16 cellular contexts compared by ENCODE assay signal in genomic region chr12:127044841-127045240, GRCh38.
DNase-seq lines count a peak whose midpoint lies in the region.
"Had no signal": no experiment of that assay in that cellular context is flagged by ENCODE, and none has a peak within 500 bp of the region (broad histone marks: within the 10 kb centered on the region; RNA-seq: fewer than 3 reads in every experiment).

No MANE protein-coding gene starts in this region.

- no peak overlapping the region for H3K4me3 Mint-ChIP-seq in activated CD4-positive, alpha-beta T cell treated with anti-CD3 and anti-CD28 coated beads, Interleukin-2, amount 10 ng/mL, durations not matched to agents 24 days and 14 days
- H3K4me3 Mint-ChIP-seq: CD14-positive monocyte; CD4-positive, alpha-beta T cell; CD8-positive, alpha-beta memory T cell had no signal

- peaks cover 3% of the 10 kb centered on the region for H3K9me3 Mint-ChIP-seq in activated CD4-positive, alpha-beta T cell treated with anti-CD3 and anti-CD28 coated beads, Interleukin-2, amount 10 ng/mL, durations not matched to agents 24 days and 14 days
- H3K9me3 Mint-ChIP-seq: HFFc6 had no signal

- H3K27me3 ChIP-seq in BLaER1 treated with 17β-estradiol and CSF1 and Interleukin-3, amounts not matched to agents 10 nM and 100 nM, result no peaks in the 10 kb centered on the region
- H3K27me3 ChIP-seq: BLaER1 had no signal

- H3K4me1 ChIP-seq in BLaER1 treated with 17β-estradiol and CSF1 and Interleukin-3, amounts not matched to agents 10 nM and 100 nM, result peaks cover 31 to 57% (median 43%) of the 10 kb centered on the region in 10 experiments
- H3K4me1 ChIP-seq: HAP-1 had no signal

- H3K4me2 ChIP-seq in BLaER1 treated with 17β-estradiol and CSF1 and Interleukin-3, amounts not matched to agents 10 nM and 100 nM, result peak overlapping the region in 5 of 11 experiments; percentile 11 to 36 (median 21); a peak in 4 of 22 replicates
- H3K4me2 ChIP-seq: BLaER1 had no signal

- peak overlapping the region in 7 of 11 experiments; percentile 29 to 99 (median 97); a peak in 12 of 22 replicates for H3K27ac ChIP-seq in BLaER1 treated with 17β-estradiol and CSF1 and Interleukin-3, amounts not matched to agents 10 nM and 100 nM
- H3K27ac ChIP-seq: BLaER1 had no signal

- H3K36me3 Mint-ChIP-seq in activated CD4-positive, alpha-beta T cell treated with anti-CD3 and anti-CD28 coated beads, Interleukin-2, amount 10 ng/mL, durations not matched to agents 24 days and 14 days (ENCODE audit: low read depth), result no peaks in the 10 kb centered on the region
- H3K36me3 Mint-ChIP-seq: CD14-positive monocyte; CD8-positive, alpha-beta memory T cell had no signal

- H3K4me1 Mint-ChIP-seq in activated CD4-positive, alpha-beta T cell treated with anti-CD3 and anti-CD28 coated beads, Interleukin-2, amount 10 ng/mL, durations not matched to agents 24 days and 14 days, result no peaks in the 10 kb centered on the region

- peaks cover 0 to 4% (median 0%) of the 10 kb centered on the region in 11 experiments; a peak in 2 of 22 replicates for H3K36me3 ChIP-seq in BLaER1 treated with 17β-estradiol and CSF1 and Interleukin-3, amounts not matched to agents 10 nM and 100 nM
- H3K36me3 ChIP-seq: BLaER1, HAP-1 had no signal

- H3K4me3 ChIP-seq in BLaER1 treated with 17β-estradiol and CSF1 and Interleukin-3, amounts not matched to agents 10 nM and 100 nM, result no peak overlapping the region
- H3K4me3 ChIP-seq: BLaER1, HAP-1 had no signal

- DNase-seq in EH (ENCODE audit: low read depth) (peak; percentile 6), fibroblast of peridontal ligament (ENCODE audit: extremely low read depth) (peak; percentile 11), cerebellar nuclear complex (lab: John Stamatoyannopoulos, UW) (no peak)
- no peak for DNase-seq in activated T-cell treated with anti-CD3 and anti-CD28 coated beads, Interleukin-2, amount 50 U/mL, for 48 hours
- no peak for DNase-seq in activated CD4-positive, alpha-beta T cell treated with anti-CD3 and anti-CD28 coated beads, Interleukin-2, amount 10 ng/mL, durations not matched to agents 24 days and 14 days
- DNase-seq: CD4-positive, alpha-beta T cell; CD8-positive, alpha-beta memory T cell; DMS 273 treated with DMSO at 0.1 percent for 48 hours; DMS79; GF-D8; GOT3; HFFc6 had no signal

- intact Hi-C loops in activated CD4-positive, alpha-beta T cell treated with anti-CD3 and anti-CD28 coated beads, Interleukin-2, amount 10 ng/mL, durations not matched to agents 24 days and 14 days (cut with micrococcal nuclease), result no loop called here

- no peaks in the 10 kb centered on the region for H3K27me3 Mint-ChIP-seq in activated CD4-positive, alpha-beta T cell treated with anti-CD3 and anti-CD28 coated beads, Interleukin-2, amount 10 ng/mL, durations not matched to agents 24 days and 14 days

- H3K27ac Mint-ChIP-seq in activated CD4-positive, alpha-beta T cell treated with anti-CD3 and anti-CD28 coated beads, Interleukin-2, amount 10 ng/mL, durations not matched to agents 24 days and 14 days, result no peak overlapping the region
- H3K27ac Mint-ChIP-seq: CD14-positive monocyte; CD4-positive, alpha-beta T cell; CD8-positive, alpha-beta memory T cell; HFFc6 had no signal

- H4K20me1 ChIP-seq in BLaER1 treated with 17β-estradiol and CSF1 and Interleukin-3, amounts not matched to agents 10 nM and 100 nM, result no peaks in the 10 kb centered on the region
- H4K20me1 ChIP-seq: BLaER1 had no signal

- peaks cover 18 to 39% (median 25%) of the 10 kb centered on the region in 11 experiments; a peak in 21 of 22 replicates for H3K9me3 ChIP-seq in BLaER1 treated with 17β-estradiol and CSF1 and Interleukin-3, amounts not matched to agents 10 nM and 100 nM (replicated peaks in 1 of 11)
- H3K9me3 ChIP-seq: HAP-1 had no signal

- no peak overlapping the region for H3K9ac ChIP-seq in BLaER1 treated with 17β-estradiol and CSF1 and Interleukin-3, amounts not matched to agents 10 nM and 100 nM
- H3K9ac ChIP-seq: BLaER1 had no signal

Comparison
In these comparisons a context has a peak if more than half of its experiments do, and no peak if none do; other contexts are left out.
1. DNase-seq: peak in EH (single experiment) and fibroblast of peridontal ligament (single experiment); none in activated T-cell treated with anti-CD3 and anti-CD28 coated beads, Interleukin-2, amount 50 U/mL, for 48 hours (0 of 2), activated CD4-positive, alpha-beta T cell treated with anti-CD3 and anti-CD28 coated beads, Interleukin-2, amount 10 ng/mL, durations not matched to agents 24 days and 14 days (single experiment) and cerebellar nuclear complex (0 of 2).